ENCODE assay signal across 9 cellular contexts in the genomic region with DNA sequence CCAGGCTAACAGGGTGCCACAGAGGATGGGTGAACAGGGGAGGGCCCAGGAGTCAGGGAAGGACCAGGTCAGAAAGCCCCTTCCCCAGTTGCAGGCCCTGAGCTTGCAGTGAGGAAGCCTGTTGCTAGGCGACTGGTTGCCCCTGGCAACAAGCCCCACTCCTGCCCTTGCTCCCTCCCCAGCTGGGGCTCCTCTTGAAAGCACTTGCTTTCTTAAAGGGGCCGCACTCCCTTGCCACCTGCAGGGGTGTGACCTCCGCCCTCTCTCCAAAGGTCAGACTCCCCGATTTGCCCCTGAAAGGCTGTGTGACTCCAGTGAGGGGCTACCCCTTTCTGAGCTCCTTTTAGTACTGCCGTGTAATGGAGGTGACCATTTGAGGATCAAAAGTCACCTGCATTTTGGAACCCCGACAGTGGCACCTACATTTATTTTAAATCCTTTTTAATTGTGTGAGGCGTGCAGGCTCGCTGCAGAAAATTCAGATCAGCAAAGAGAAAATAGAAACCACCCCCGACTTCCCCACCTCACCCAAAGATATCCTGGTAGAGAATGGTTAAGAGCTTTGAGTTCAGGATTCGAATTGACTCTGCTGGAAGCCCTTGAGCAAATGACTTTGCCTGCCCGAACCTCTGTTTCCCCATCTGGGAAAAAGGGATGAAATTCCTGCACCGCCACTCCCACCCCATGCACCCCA. TPM values are rescaled to one million over a fixed set of nuclear protein-coding genes. Genes with fewer than 3 reads are reported as not detected.
DNase-seq lines count a peak whose midpoint lies in the region; ATAC-seq and TF ChIP-seq lines count a peak whose summit lies in the region.
"Had no signal": no experiment of that assay in that cellular context is flagged by ENCODE, and none has a peak within 500 bp of the region (broad histone marks: within the 10 kb centered on the region; RNA-seq: fewer than 3 reads in every experiment).

No MANE protein-coding gene starts in this region.

- H3K9me3 ChIP-seq in mammary epithelial cell (replicated peaks; ENCODE audit: insufficient read depth, low read length): no peaks in the 10 kb centered on the region
- H3K9me3 ChIP-seq: SJSA1 had no signal

- H2AFZ ChIP-seq in mammary epithelial cell (ENCODE audit: low read depth, low read length): no peak overlapping the region

- H3K4me1 ChIP-seq in mammary epithelial cell (ENCODE audit: insufficient read depth, low read length): peaks cover 17% of the 10 kb centered on the region
- H3K4me1 ChIP-seq: SJSA1 had no signal

- BruUV-seq in mammary epithelial cell (replicated peaks; lab: Mats Ljungman, UMichigan): no TSS peak

- CTCF ChIA-PET in activated CD4-positive, alpha-beta memory T cell treated with anti-CD3 and anti-CD28 coated beads, Interleukin-2, amount 10 ng/mL, durations not matched to agents 7 days and 5 days (lab: Charles Lee): interaction anchor here (0.8 to 1.0 kb wide), 2 partner anchors 103 to 342 kb away, joined by 3 read pairs; partner anchors contain the start of genes MAST3 and RPL18A
- CTCF ChIA-PET in mammary epithelial cell (lab: Charles Lee; ENCODE audit: low non-redundant PET): no interaction called here

- TF ChIP-seq POLR2A in NB4 (IDR thresholded peaks at IDR 0.05; ENCODE audit: extremely low read depth, insufficient read length): no peak

- no peak for TF ChIP-seq CTCF in NB4 (IDR thresholded peaks at IDR 0.05; ENCODE audit: low read depth, low read length)
- TF ChIP-seq CTCF in mammary epithelial cell (conservative IDR thresholded peaks at IDR 0.05 in 1 of 2, IDR thresholded peaks at IDR 0.05 in 1 of 2; ENCODE audit: extremely low read depth in 1 of 2, insufficient read depth in 1 of 2, low read depth in 1 of 2, low read length in 2 of 2): no peak

- H3K9me3 Mint-ChIP-seq in activated CD4-positive, alpha-beta memory T cell treated with anti-CD3 and anti-CD28 coated beads, Interleukin-2, amount 10 ng/mL, durations not matched to agents 7 days and 5 days: no peaks in the 10 kb centered on the region

- intact Hi-C loops in mammary epithelial cell (cut with micrococcal nuclease): no loop called here

- no peaks in the 10 kb centered on the region for H4K20me1 ChIP-seq in mammary epithelial cell (ENCODE audit: insufficient read depth, low read length)

- no peak overlapping the region for H3K4me3 Mint-ChIP-seq in activated CD4-positive, alpha-beta memory T cell treated with anti-CD3 and anti-CD28 coated beads, Interleukin-2, amount 10 ng/mL, durations not matched to agents 7 days and 5 days

- peak; percentile 26 to 52 for DNase-seq in NCI-H187 (lab: John Stamatoyannopoulos, UW)
- DNase-seq in NCI-H187 treated with DMSO at 0.1 percent for 48 hours (lab: John Stamatoyannopoulos, UW): no peak
- peak; percentile 54 for DNase-seq in NB4 (ENCODE audit: low read depth)
- peak; percentile 57 for DNase-seq in activated CD4-positive, alpha-beta memory T cell treated with anti-CD3 and anti-CD28 coated beads, Interleukin-2, amount 10 ng/mL, durations not matched to agents 7 days and 5 days
- peak; percentile 69 for DNase-seq in iPS-NIHi7 (ENCODE audit: extremely low spot score)
- no peak for DNase-seq in mammary epithelial cell
- no peak for DNase-seq in SKM-1 (lab: John Stamatoyannopoulos, UW; ENCODE audit: unreplicated experiment)

- peaks cover 68% of the 10 kb centered on the region for H3K36me3 Mint-ChIP-seq in activated CD4-positive, alpha-beta memory T cell treated with anti-CD3 and anti-CD28 coated beads, Interleukin-2, amount 10 ng/mL, durations not matched to agents 7 days and 5 days (ENCODE audit: low read depth)

- ATAC-seq in GM21528 (IDR thresholded peaks at IDR 0.05; ENCODE audit: low FRiP score, unreplicated experiment): no peak

- no peak overlapping the region for H3K9ac ChIP-seq in mammary epithelial cell (ENCODE audit: insufficient read depth, low read length)

- H3K4me2 ChIP-seq in mammary epithelial cell (ENCODE audit: insufficient read depth, low read depth, low read length): no peak overlapping the region

- H3K27ac ChIP-seq in mammary epithelial cell (ENCODE audit: insufficient read depth, low read depth, low read length): no peak overlapping the region
- H3K27ac ChIP-seq: SJSA1 had no signal

- in situ Hi-C loops in mammary epithelial cell (cut with MboI; ENCODE audit: low sequenced_read_pairs in 2 of 2): no loop called here

- H3K27me3 ChIP-seq in mammary epithelial cell (ENCODE audit: insufficient read depth, low read length): no peaks in the 10 kb centered on the region
- H3K27me3 ChIP-seq: SJSA1 had no signal

- dilution Hi-C loops in mammary epithelial cell (cut with HindIII; ENCODE audit: low sequenced_read_pairs): no loop called here

- H3K36me3 ChIP-seq in mammary epithelial cell (ENCODE audit: insufficient read depth, low read length): no peaks in the 10 kb centered on the region
- H3K36me3 ChIP-seq: SJSA1 had no signal

- POLR2A ChIA-PET in activated CD4-positive, alpha-beta memory T cell treated with anti-CD3 and anti-CD28 coated beads, Interleukin-2, amount 10 ng/mL, durations not matched to agents 7 days and 5 days (lab: Charles Lee): interaction anchor here (0.8 to 3.1 kb wide), 2 partner anchors 12 to 36 kb away, joined by 3 to 8 read pairs; partner anchors contain the start of gene MAP1S

- H3K27me3 Mint-ChIP-seq in activated CD4-positive, alpha-beta memory T cell treated with anti-CD3 and anti-CD28 coated beads, Interleukin-2, amount 10 ng/mL, durations not matched to agents 7 days and 5 days: no peaks in the 10 kb centered on the region

- H3K4me1 Mint-ChIP-seq in activated CD4-positive, alpha-beta memory T cell treated with anti-CD3 and anti-CD28 coated beads, Interleukin-2, amount 10 ng/mL, durations not matched to agents 7 days and 5 days: peaks cover 41% of the 10 kb centered on the region

- H3K79me2 ChIP-seq in mammary epithelial cell (ENCODE audit: insufficient read depth, low read length): no peaks in the 10 kb centered on the region

- H3K4me3 ChIP-seq in NB4 (ENCODE audit: low read depth, low read length) (no peak overlapping the region), mammary epithelial cell (replicated peaks in 1 of 3; ENCODE audit: insufficient read depth in 1 of 3, low read depth in 2 of 3, low read length in 3 of 3) (no peak overlapping the region)
- H3K4me3 ChIP-seq: SJSA1 had no signal

- peak overlapping the region; percentile 16 for H3K27ac Mint-ChIP-seq in activated CD4-positive, alpha-beta memory T cell treated with anti-CD3 and anti-CD28 coated beads, Interleukin-2, amount 10 ng/mL, durations not matched to agents 7 days and 5 days

- 86% methylated on average over 9 of the region's 12 CpGs for WGBS in mammary epithelial cell (ENCODE audit: low coverage, missing lambda C conversion rate)

RNA-seq across cellular contexts. Expression of gene FCHO1, which starts 4.8 kb away (rescaled TPM):
- total RNA-seq in activated CD4-positive, alpha-beta memory T cell treated with anti-CD3 and anti-CD28 coated beads, Interleukin-2, amount 10 ng/mL, durations not matched to agents 7 days and 5 days: 10 to 100 TPM; 64.8 to 76.7 TPM
- total RNA-seq in mammary epithelial cell: 1 to 10 TPM; 1.7 to 2.8 TPM
- 0.22 TPM for polyA plus RNA-seq in mammary epithelial cell
- polyA minus RNA-seq in mammary epithelial cell: 4.6 TPM

RNA-seq across cellular contexts. Expression of gene MAP1S, which starts 36.8 kb away (rescaled TPM):
- 10 to 100 TPM; 66.2 to 76.2 TPM for total RNA-seq in activated CD4-positive, alpha-beta memory T cell treated with anti-CD3 and anti-CD28 coated beads, Interleukin-2, amount 10 ng/mL, durations not matched to agents 7 days and 5 days
- 10 to 100 TPM; 15.3 to 50.5 TPM for total RNA-seq in mammary epithelial cell
- 14.0 TPM for polyA plus RNA-seq in mammary epithelial cell
- 106 TPM for polyA minus RNA-seq in mammary epithelial cell

RNA-seq across cellular contexts. Expression of gene B3GNT3, which starts 38.8 kb away (rescaled TPM):
- not detected for total RNA-seq in activated CD4-positive, alpha-beta memory T cell treated with anti-CD3 and anti-CD28 coated beads, Interleukin-2, amount 10 ng/mL, durations not matched to agents 7 days and 5 days
- total RNA-seq in mammary epithelial cell: 10 to 100 TPM in 1 of 2 donors, 1 to 10 TPM in 1; 2.3 to 18.6 TPM
- polyA plus RNA-seq in mammary epithelial cell: 7.5 TPM
- 11.2 TPM for polyA minus RNA-seq in mammary epithelial cell
- total RNA-seq: SJSA1 had no signal

Comparison
In these comparisons a context has a peak if more than half of its experiments do, and no peak if none do; other contexts are left out.
1. DNase-seq: peak in NCI-H187 (2 of 2), NB4 (single experiment), activated CD4-positive, alpha-beta memory T cell treated with anti-CD3 and anti-CD28 coated beads, Interleukin-2, amount 10 ng/mL, durations not matched to agents 7 days and 5 days (single experiment) and iPS-NIHi7 (single experiment); none in NCI-H187 treated with DMSO at 0.1 percent for 48 hours (single experiment), mammary epithelial cell (single experiment) and SKM-1 (single experiment).
2. RNA of gene FCHO1, which starts 4.8 kb away (total RNA-seq): 64.8 to 76.7 TPM in activated CD4-positive, alpha-beta memory T cell treated with anti-CD3 and anti-CD28 coated beads, Interleukin-2, amount 10 ng/mL, durations not matched to agents 7 days and 5 days; 1.7 to 2.8 TPM in mammary epithelial cell; every median in the first group is over 10 times any median in the second.